8 cellular contexts compared by ENCODE assay signal in genomic region chr19:13951799-13952153, GRCh38. TPM values are rescaled to one million over a fixed set of nuclear protein-coding genes. Genes with fewer than 3 reads are reported as not detected.
A peak's percentile ranks its signal among the peaks of the same experiment; 100 is the strongest.
DNase-seq lines count a peak whose midpoint lies in the region; ATAC-seq, FAIRE-seq and TF ChIP-seq lines count a peak whose summit lies in the region.

No MANE protein-coding gene starts in this region.

- no peak overlapping the region for H2BK120ac ChIP-seq in H1 (replicated peaks; ENCODE audit: low read depth, low read length)

- intact Hi-C loops in sigmoid colon (cut with DNase I): loop anchor here (1.0 to 5.0 kb wide), 4 partner anchors 55 to 169 kb away; partner anchors contain the start of genes RFX1 and ZSWIM4

- peak; percentile 2 for ATAC-seq in GM19023 (IDR thresholded peaks at IDR 0.05; ENCODE audit: unreplicated experiment)

- H3K36me3 ChIP-seq in Karpas-422 (ENCODE audit: insufficient read depth, low read length): peaks cover 7% of the 10 kb centered on the region; the same call in 1 of the 2 replicates
- peaks cover 14 to 20% (median 17%) of the 10 kb centered on the region in 4 experiments for H3K36me3 ChIP-seq in H1 (ENCODE audit: control insufficient read depth in 2 of 4, insufficient read depth in 4 of 4, low read length in 3 of 4)
- H3K36me3 ChIP-seq in sigmoid colon: peaks cover 15 to 25% (median 21%) of the 10 kb centered on the region in 4 donors

- H3K4me3 ChIP-seq in Karpas-422 (ENCODE audit: low read length) (peak overlapping the region; percentile 74), H1 (ENCODE audit: extremely low read depth in 1 of 4, insufficient read depth in 2 of 4, low read depth in 3 of 4, low read length in 4 of 4) (peak overlapping the region; percentile 44 to 57 (median 50); a peak in 7 of 8 replicates), sigmoid colon (peak overlapping the region; percentile 25 to 96 (median 62))

- POLR2A ChIA-PET in H1 (lab: Charles Lee; ENCODE audit: partially characterized antibody): interaction anchor here (0.7 to 4.3 kb wide), 17 partner anchors 11 to 143 kb away, joined by 3 to 48 read pairs (median 7); partner anchors contain the start of genes IL27RA, PODNL1, RFX1 and RLN3

- FAIRE-seq in H1 (lab: Jason Lieb, UNC): no peak

- TF ChIP-seq EP300 in H1 (IDR thresholded peaks at IDR 0.05; ENCODE audit: borderline replicate concordance in 1 of 2, low read depth in 2 of 2, low read length in 2 of 2) (no peak), sigmoid colon (IDR thresholded peaks at IDR 0.05) (no peak)

- no peak overlapping the region for H2AK5ac ChIP-seq in H1 (ENCODE audit: low read depth, low read length)

- peaks cover 6% of the 10 kb centered on the region for H4K20me1 ChIP-seq in Karpas-422 (ENCODE audit: insufficient read depth, low read depth, low read length)
- peaks cover 0 to 13% of the 10 kb centered on the region in 2 experiments for H4K20me1 ChIP-seq in H1 (replicated peaks in 1 of 2; ENCODE audit: control insufficient read depth in 1 of 2, insufficient read depth in 2 of 2, low read length in 2 of 2)

- H2BK20ac ChIP-seq in H1 (ENCODE audit: low read length): no peak overlapping the region

- H3K9me3 ChIP-seq in Karpas-422 (ENCODE audit: low read length) (no peaks in the 10 kb centered on the region), H1 (ENCODE audit: insufficient read depth in 2 of 2, low read depth in 1 of 2, low read length in 1 of 2) (no peaks in the 10 kb centered on the region), sigmoid colon (no peaks in the 10 kb centered on the region)

- peak overlapping the region; percentile 65 for H3K9ac ChIP-seq in Karpas-422 (ENCODE audit: low read length)
- H3K9ac ChIP-seq in H1 (replicated peaks in 1 of 4; ENCODE audit: extremely low read depth in 1 of 4, low read depth in 3 of 4, low read length in 3 of 4): peak overlapping the region in 1 of 4 experiments; percentile 43; a peak in 1 of 7 replicates

- peak overlapping the region; percentile 93 for H2AFZ ChIP-seq in Karpas-422 (ENCODE audit: low read length)
- H2AFZ ChIP-seq in H1 (ENCODE audit: low read length): 0 out of 2 replicates have a peak overlapping the region, but pooled peaks have one; percentile 24

- H4K5ac ChIP-seq in H1 (ENCODE audit: insufficient read length, low read depth, low read length): peak overlapping the region; percentile 62

- no peak overlapping the region for H2BK5ac ChIP-seq in H1 (ENCODE audit: low read depth, low read length)

- H3K27ac ChIP-seq in Karpas-422 (ENCODE audit: low read length): no peak overlapping the region
- no peak overlapping the region for H3K27ac ChIP-seq in H1 (ENCODE audit: low read depth, low read length)
- H3K27ac ChIP-seq in sigmoid colon: peak overlapping the region in 3 of 4 donors; percentile 18 to 38 (median 37)

- peaks cover 16% of the 10 kb centered on the region for H3K4me1 ChIP-seq in Karpas-422 (ENCODE audit: low read length)
- H3K4me1 ChIP-seq in H1 (replicated peaks in 1 of 4; ENCODE audit: control insufficient read depth in 3 of 4, insufficient read depth in 4 of 4, low read length in 3 of 4): peaks cover 0 to 7% (median 3%) of the 10 kb centered on the region in 4 experiments; a peak in 6 of 7 replicates
- H3K4me1 ChIP-seq in sigmoid colon: peaks cover 0 to 21% (median 15%) of the 10 kb centered on the region in 4 donors

- no peak overlapping the region; the same call in 1 of the 2 replicates for H3K18ac ChIP-seq in H1 (ENCODE audit: extremely low read depth, low read length)

- H3K23ac ChIP-seq in H1 (ENCODE audit: insufficient read length): no peak overlapping the region

- CTCF ChIA-PET in H1 (lab: Charles Lee; ENCODE audit: partially characterized antibody): interaction anchor here (1.6 to 2.7 kb wide), 3 partner anchors 10 to 97 kb away, joined by 3 to 11 read pairs (median 10); no protein-coding TSS in a partner anchor

- H3K56ac ChIP-seq in H1 (replicated peaks; ENCODE audit: insufficient read length, low read depth, low read length): no peak overlapping the region

- H3K79me2 ChIP-seq in Karpas-422 (ENCODE audit: low read length) (peaks cover 21% of the 10 kb centered on the region), H1 (ENCODE audit: control insufficient read depth in 1 of 2, insufficient read depth in 2 of 2, low read length in 2 of 2) (peaks cover 0 to 19% of the 10 kb centered on the region in 2 experiments; a peak in 3 of 4 replicates)

- H2BK12ac ChIP-seq in H1 (ENCODE audit: low read depth, low read length): no peak overlapping the region

- TF ChIP-seq RAD21 in H1 (IDR thresholded peaks at IDR 0.05 in 1 of 2, conservative IDR thresholded peaks at IDR 0.05 in 1 of 2; ENCODE audit: low read depth in 2 of 2, low read length in 2 of 2): no peak

- DNase-seq in Karpas-422 (no peak), H1 (ENCODE audit: low read depth in 1 of 2, low spot score in 2 of 2) (no peak), sigmoid colon (no peak), erythroblast (lab: John Stamatoyannopoulos, UW) (no peak), GM19238 (ENCODE audit: insufficient read length, low spot score) (no peak), glomerular visceral epithelial cell (ENCODE audit: extremely low spot score) (no peak), GOT3 (lab: John Stamatoyannopoulos, UW) (no peak)

- H3K9me2 ChIP-seq in Karpas-422 (replicated peaks; ENCODE audit: insufficient read depth, low read length): no peaks in the 10 kb centered on the region

- H3K27me3 ChIP-seq in Karpas-422 (ENCODE audit: low read length) (no peaks in the 10 kb centered on the region), H1 (replicated peaks in 1 of 4; ENCODE audit: control insufficient read depth in 3 of 4, extremely low read depth in 1 of 4, insufficient read depth in 3 of 4, low read length in 3 of 4) (no peaks in the 10 kb centered on the region), sigmoid colon (no peaks in the 10 kb centered on the region)

- WGBS in H1 (ENCODE audit: extremely low coverage in 1 of 2, insufficient coverage in 1 of 2, insufficient read length in 1 of 2, insufficient replicate concordance in 2 of 2, low coverage in 1 of 2, low lambda C conversion rate in 2 of 2, missing lambda C conversion rate in 1 of 2), 2 experiments: 25% methylated on average over 20 of the region's 20 CpGs; no CpG with 5 or more reads in 1 of the 2 experiments
- 8 to 12% methylated on average over 20 of the region's 20 CpGs for WGBS in sigmoid colon, 2 donors

- no peak overlapping the region for H2BK15ac ChIP-seq in H1 (ENCODE audit: low read length)

- peak overlapping the region; percentile 89 for H3K4me2 ChIP-seq in Karpas-422 (ENCODE audit: low read depth, low read length, poor library complexity, severe bottlenecking)
- H3K4me2 ChIP-seq in H1 (ENCODE audit: insufficient read depth in 1 of 2, low read depth in 2 of 2, low read length in 2 of 2): peak overlapping the region; percentile 48 to 83

- no peak for TF ChIP-seq POLR2A in H1 (IDR thresholded peaks at IDR 0.05; ENCODE audit: control extremely low read depth in 1 of 2, low read depth in 2 of 2, low read length in 2 of 2)
- TF ChIP-seq POLR2A in sigmoid colon (IDR thresholded peaks at IDR 0.05): no peak
- TF ChIP-seq POLR2A in erythroblast (IDR thresholded peaks at IDR 0.05; ENCODE audit: low read length): no peak

- peak overlapping the region; percentile 65 for H4K91ac ChIP-seq in H1 (replicated peaks; ENCODE audit: insufficient read length, low read length)

- H4K8ac ChIP-seq in H1 (ENCODE audit: extremely low read depth, insufficient read depth, low read length): peak overlapping the region; percentile 68; the same call in 1 of the 2 replicates

- TF ChIP-seq CTCF in H1 (IDR thresholded peaks at IDR 0.05; ENCODE audit: control extremely low read depth in 1 of 3, insufficient read depth in 1 of 3, low read depth in 1 of 3, low read length in 3 of 3) (no peak), sigmoid colon (IDR thresholded peaks at IDR 0.05) (no peak)

- H3K4ac ChIP-seq in H1 (replicated peaks; ENCODE audit: insufficient read length, low read depth, low read length): peak overlapping the region; percentile 78

- H3K14ac ChIP-seq in H1 (ENCODE audit: insufficient read length): no peak overlapping the region

- peaks cover 13% of the 10 kb centered on the region for H3K79me1 ChIP-seq in H1 (ENCODE audit: low read depth, low read length)

- peaks cover 9% of the 10 kb centered on the region for H3K23me2 ChIP-seq in H1 (ENCODE audit: low read depth, low read length)

RNA-seq across cellular contexts. Expression of gene DCAF15, which starts 0.5 kb away (rescaled TPM):
- total RNA-seq in Karpas-422 (2014; rRNA removed; shearing (Covaris generic); ENCODE audit: low replicate concordance): 15.1 and 41.4 TPM in 2 replicates
- 68.7 and 77.1 TPM in 2 replicates for total RNA-seq in H1 (2021; fragmentation: NEBNext Ultra II Directional; extraction: Animal tissue kit (Norgen Biotek cat#: 25700))
- polyA plus RNA-seq in H1 (2011; rRNA removed) (80.8 and 127 TPM in 2 replicates), sigmoid colon (10 to 100 TPM; 10.2 to 46.2 (median 11.3) TPM)
- 69.0 TPM for polyA plus RNA-seq in H1 (2011; cell fraction: cytosol; rRNA removed)
- 277 TPM for polyA plus RNA-seq in H1 (2011; cell fraction: nucleus; rRNA removed)
- polyA plus RNA-seq in H1 (2012, experiment 1 of 2): 53.4 to 97.6 TPM (median 89.3 TPM) in 4 replicates
- polyA plus RNA-seq in H1 (2012, experiment 2 of 2): 56.8 TPM
- 47.2 TPM for polyA plus RNA-seq in H1 (2013, experiment 1 of 2)
- polyA plus RNA-seq in H1 (2013, experiment 2 of 2): 42.2 TPM
- polyA minus RNA-seq in H1 (2011; rRNA and poly(A)+ RNA removed): 36.7 and 59.9 TPM in 2 replicates
- polyA minus RNA-seq in H1 (2011; cell fraction: cytosol; rRNA and poly(A)+ RNA removed): 32.1 TPM
- polyA minus RNA-seq in H1 (2011; cell fraction: nucleus; rRNA and poly(A)+ RNA removed): 66.5 TPM
- total RNA-seq in sigmoid colon: 10 to 100 TPM in 3 of 4 donors, 1 to 10 TPM in 1; 7.9 to 14.6 (median 12.1) TPM

RNA-seq across cellular contexts. Expression of gene PODNL1, which starts 13.6 kb away (rescaled TPM):
- total RNA-seq in Karpas-422 (2014; rRNA removed; shearing (Covaris generic); ENCODE audit: low replicate concordance): not detected in 2 replicates
- total RNA-seq in H1 (2021; fragmentation: NEBNext Ultra II Directional; extraction: Animal tissue kit (Norgen Biotek cat#: 25700)): 0.75 and 1.5 TPM in 2 replicates
- polyA plus RNA-seq in H1 (2011; rRNA removed) (1.0 and 2.3 TPM in 2 replicates), sigmoid colon (1 to 10 TPM; 2.5 to 5.4 (median 2.9) TPM)
- polyA plus RNA-seq in H1 (2011; cell fraction: cytosol; rRNA removed): 1.8 TPM
- 2.7 TPM for polyA plus RNA-seq in H1 (2011; cell fraction: nucleus; rRNA removed)
- 0.61 to 2.0 TPM (median 1.5 TPM) in 4 replicates for polyA plus RNA-seq in H1 (2012, experiment 1 of 2)
- 1.7 TPM for polyA plus RNA-seq in H1 (2012, experiment 2 of 2)
- polyA plus RNA-seq in H1 (2013, experiment 1 of 2): 0.18 TPM
- 0.68 TPM for polyA plus RNA-seq in H1 (2013, experiment 2 of 2)
- 0.22 TPM in 1 of 2 replicates, not detected in the other for polyA minus RNA-seq in H1 (2011; rRNA and poly(A)+ RNA removed)
- polyA minus RNA-seq in H1 (2011; cell fraction: cytosol; rRNA and poly(A)+ RNA removed): not detected
- polyA minus RNA-seq in H1 (2011; cell fraction: nucleus; rRNA and poly(A)+ RNA removed): 1.2 TPM
- total RNA-seq in sigmoid colon: not detected

RNA-seq across cellular contexts. Expression of gene CC2D1A, which starts 45.8 kb away (rescaled TPM):
- 9.9 and 28.6 TPM in 2 replicates for total RNA-seq in Karpas-422 (2014; rRNA removed; shearing (Covaris generic); ENCODE audit: low replicate concordance)
- total RNA-seq in H1 (2021; fragmentation: NEBNext Ultra II Directional; extraction: Animal tissue kit (Norgen Biotek cat#: 25700)): 33.0 and 36.4 TPM in 2 replicates
- polyA plus RNA-seq in H1 (2011; rRNA removed) (12.5 and 20.5 TPM in 2 replicates), sigmoid colon (10 to 100 TPM; 38.4 to 88.2 (median 65.7) TPM)
- 17.1 TPM for polyA plus RNA-seq in H1 (2011; cell fraction: cytosol; rRNA removed)
- polyA plus RNA-seq in H1 (2011; cell fraction: nucleus; rRNA removed): 71.1 TPM
- 20.2 to 39.2 TPM (median 31.7 TPM) in 4 replicates for polyA plus RNA-seq in H1 (2012, experiment 1 of 2)
- polyA plus RNA-seq in H1 (2012, experiment 2 of 2): 21.2 TPM
- polyA plus RNA-seq in H1 (2013, experiment 1 of 2): 17.9 TPM
- polyA plus RNA-seq in H1 (2013, experiment 2 of 2): 16.1 TPM
- 15.8 and 22.9 TPM in 2 replicates for polyA minus RNA-seq in H1 (2011; rRNA and poly(A)+ RNA removed)
- 17.1 TPM for polyA minus RNA-seq in H1 (2011; cell fraction: cytosol; rRNA and poly(A)+ RNA removed)
- polyA minus RNA-seq in H1 (2011; cell fraction: nucleus; rRNA and poly(A)+ RNA removed): 19.3 TPM
- total RNA-seq in sigmoid colon: 10 to 100 TPM; 15.0 to 33.5 (median 21.4) TPM

RNA-seq across cellular contexts. Expression of gene BRME1, which starts 45.9 kb away (rescaled TPM):
- total RNA-seq in Karpas-422 (2014; rRNA removed; shearing (Covaris generic); ENCODE audit: low replicate concordance): 0.47 TPM in 1 of 2 replicates, not detected in the other
- total RNA-seq in H1 (2021; fragmentation: NEBNext Ultra II Directional; extraction: Animal tissue kit (Norgen Biotek cat#: 25700)): 4.6 and 4.7 TPM in 2 replicates
- 4.6 and 6.0 TPM in 2 replicates for polyA plus RNA-seq in H1 (2011; rRNA removed)
- 5.2 TPM for polyA plus RNA-seq in H1 (2011; cell fraction: cytosol; rRNA removed)
- 12.9 TPM for polyA plus RNA-seq in H1 (2011; cell fraction: nucleus; rRNA removed)
- polyA plus RNA-seq in H1 (2012, experiment 1 of 2): 2.8 to 5.0 TPM (median 3.9 TPM) in 4 replicates
- polyA plus RNA-seq in H1 (2012, experiment 2 of 2): 3.1 TPM
- polyA plus RNA-seq in H1 (2013, experiment 1 of 2): 3.8 TPM
- polyA plus RNA-seq in H1 (2013, experiment 2 of 2): 3.4 TPM
- 2.5 and 3.4 TPM in 2 replicates for polyA minus RNA-seq in H1 (2011; rRNA and poly(A)+ RNA removed)
- polyA minus RNA-seq in H1 (2011; cell fraction: cytosol; rRNA and poly(A)+ RNA removed): 3.8 TPM
- 7.3 TPM for polyA minus RNA-seq in H1 (2011; cell fraction: nucleus; rRNA and poly(A)+ RNA removed)
- total RNA-seq in sigmoid colon: 1 to 10 TPM in 3 of 4 donors, under 1 TPM in 1; 0.99 to 3.6 (median 1.3) TPM
- polyA plus RNA-seq in sigmoid colon: 1 to 10 TPM; 1.8 to 9.0 (median 3.2) TPM

RNA-seq across cellular contexts. Expression of gene RFX1, which starts 54.3 kb away (rescaled TPM):
- 1.2 and 2.3 TPM in 2 replicates for total RNA-seq in Karpas-422 (2014; rRNA removed; shearing (Covaris generic); ENCODE audit: low replicate concordance)
- total RNA-seq in H1 (2021; fragmentation: NEBNext Ultra II Directional; extraction: Animal tissue kit (Norgen Biotek cat#: 25700)): 16.1 and 17.0 TPM in 2 replicates
- polyA plus RNA-seq in H1 (2011; rRNA removed) (4.9 and 10.4 TPM in 2 replicates), sigmoid colon (1 to 10 TPM; 2.1 to 7.9 (median 3.0) TPM)
- polyA plus RNA-seq in H1 (2011; cell fraction: cytosol; rRNA removed): 3.4 TPM
- polyA plus RNA-seq in H1 (2011; cell fraction: nucleus; rRNA removed): 13.6 TPM
- 10.7 to 19.4 TPM (median 17.4 TPM) in 4 replicates for polyA plus RNA-seq in H1 (2012, experiment 1 of 2)
- 11.3 TPM for polyA plus RNA-seq in H1 (2012, experiment 2 of 2)
- polyA plus RNA-seq in H1 (2013, experiment 1 of 2): 8.7 TPM
- polyA plus RNA-seq in H1 (2013, experiment 2 of 2): 8.1 TPM
- 1.9 and 2.7 TPM in 2 replicates for polyA minus RNA-seq in H1 (2011; rRNA and poly(A)+ RNA removed)
- 19.2 TPM for polyA minus RNA-seq in H1 (2011; cell fraction: cytosol; rRNA and poly(A)+ RNA removed)
- 9.3 TPM for polyA minus RNA-seq in H1 (2011; cell fraction: nucleus; rRNA and poly(A)+ RNA removed)
- total RNA-seq in sigmoid colon: 1 to 10 TPM; 1.6 to 5.0 (median 1.9) TPM

Comparison
In these comparisons a context has a peak if more than half of its experiments do, and no peak if none do; other contexts are left out.
1. H3K27ac ChIP-seq: peak in sigmoid colon (3 of 4); none in Karpas-422 (single experiment) and H1 (single experiment).
2. Peak in every context shown above with its lines, with median percentiles within 50 percentile points of each other: H3K4me3 ChIP-seq.